Comparison of ENCODE assay signal across 29 cellular contexts in genomic region chr1:30032302-30032701, GRCh38.
"Had no signal": no experiment of that assay in that cellular context is flagged by ENCODE, and none has a peak within 500 bp of the region (broad histone marks: within the 10 kb centered on the region; RNA-seq: fewer than 3 reads in every experiment).

No MANE protein-coding gene starts in this region.

- DNase-seq: stimulated activated CD4-positive, alpha-beta T cell treated with anti-CD3 and anti-CD28 coated beads, Interleukin-2, amount 100 ng/mL, for 24 hours; stimulated activated CD4-positive, alpha-beta T cell treated with anti-CD3 and anti-CD28 coated beads, Interleukin-2, amount 100 ng/mL, for 48 hours; stimulated activated CD4-positive, alpha-beta T cell treated with anti-CD3 and anti-CD28 coated beads, Interleukin-4, amount 100 ng/mL, for 1 hour; stimulated activated CD4-positive, alpha-beta T cell treated with anti-CD3 and anti-CD28 coated beads, Interleukin-4, amount 100 ng/mL, for 24 hours; stimulated activated CD4-positive, alpha-beta T cell treated with anti-CD3 and anti-CD28 coated beads, Interleukin-4, amount 100 ng/mL, for 4 hours; stimulated activated CD8-positive, alpha-beta memory T cell treated with anti-CD3 and anti-CD28 coated beads, Interleukin-4, amount 100 ng/mL, for 48 hours; stimulated activated naive B cell treated with anti-CD40 and anti-IgM and Interleukin-4, amounts not matched to agents 10 μg/mL and 1 μg/mL and 100 μg/mL, for 72 hours; stimulated activated naive CD4-positive, alpha-beta T cell; stimulated activated naive CD4-positive, alpha-beta T cell treated with Interleukin-2 at 50 U/mL for 16 hours; stimulated activated naive CD8-positive, alpha-beta T cell treated with anti-CD3 and anti-CD28 coated beads, Interleukin-15, amount 100 ng/mL, for 72 hours; stimulated activated naive CD8-positive, alpha-beta T cell treated with anti-CD3 and anti-CD28 coated beads, Interleukin-15, Interleukin-2, amounts not matched to agents 100 U/mL and 50 U/mL, for 24 hours; stomach; substantia nigra; testis; thyroid gland; tibial artery; trophoblast cell; upper lobe of left lung; upper lobe of right lung; uterus had no signal

- H3K27ac ChIP-seq: stomach, suprapubic skin, testis, thoracic aorta, thyroid gland, tibial artery, tibial nerve, upper lobe of left lung, upper lobe of right lung, uterus, vagina had no signal

- H3K27ac Mint-ChIP-seq: stimulated activated effector memory CD8-positive, alpha-beta T cell treated with anti-CD3 and anti-CD28 coated beads, Interleukin-12 subunit alpha, Interleukin-12 subunit beta, amount 100 ng/mL, for 72 hours; stimulated activated memory B cell treated with anti-CD40 and anti-IgM and Interleukin-4, amounts not matched to agents 10 μg/mL and 1 μg/mL and 100 μg/mL, for 72 hours; stimulated activated naive B cell treated with anti-CD40 and anti-IgM and Interleukin-4, amounts not matched to agents 10 μg/mL and 1 μg/mL and 100 μg/mL, for 72 hours; stimulated activated naive CD8-positive, alpha-beta T cell treated with anti-CD3 and anti-CD28 coated beads, Interleukin-15, amount 100 ng/mL, for 72 hours; stimulated activated naive CD8-positive, alpha-beta T cell treated with anti-CD3 and anti-CD28 coated beads, Interleukin-15, Interleukin-2, amounts not matched to agents 100 ng/mL and 50 ng/mL, for 24 hours; type B pancreatic cell had no signal

- H3K4me3 Mint-ChIP-seq: stimulated activated effector memory CD8-positive, alpha-beta T cell treated with anti-CD3 and anti-CD28 coated beads, Interleukin-12 subunit alpha, Interleukin-12 subunit beta, amount 100 ng/mL, for 72 hours; stimulated activated memory B cell treated with anti-CD40 and anti-IgM and Interleukin-4, amounts not matched to agents 10 μg/mL and 1 μg/mL and 100 μg/mL, for 72 hours; stimulated activated naive B cell treated with anti-CD40 and anti-IgM and Interleukin-4, amounts not matched to agents 10 μg/mL and 1 μg/mL and 100 μg/mL, for 72 hours; stimulated activated naive CD8-positive, alpha-beta T cell treated with anti-CD3 and anti-CD28 coated beads, Interleukin-15, amount 100 ng/mL, for 72 hours; stimulated activated naive CD8-positive, alpha-beta T cell treated with anti-CD3 and anti-CD28 coated beads, Interleukin-15, Interleukin-2, amounts not matched to agents 100 ng/mL and 50 ng/mL, for 24 hours; type B pancreatic cell had no signal

- H3K27me3 Mint-ChIP-seq: stimulated activated memory B cell treated with anti-CD40 and anti-IgM and Interleukin-4, amounts not matched to agents 10 μg/mL and 1 μg/mL and 100 μg/mL, for 72 hours had no signal

- ATAC-seq: stimulated activated effector memory CD8-positive, alpha-beta T cell treated with anti-CD3 and anti-CD28 coated beads, Interleukin-12 subunit alpha, Interleukin-12 subunit beta, amount 100 ng/mL, for 72 hours; stimulated activated memory B cell treated with anti-CD40 and anti-IgM and Interleukin-4, amounts not matched to agents 10 μg/mL and 1 μg/mL and 100 μg/mL, for 72 hours; stimulated activated naive B cell treated with anti-CD40 and anti-IgM and Interleukin-4, amounts not matched to agents 10 μg/mL and 1 μg/mL and 100 μg/mL, for 72 hours; stimulated activated naive CD8-positive, alpha-beta T cell treated with anti-CD3 and anti-CD28 coated beads, Interleukin-15, amount 100 ng/mL, for 72 hours; stimulated activated naive CD8-positive, alpha-beta T cell treated with anti-CD3 and anti-CD28 coated beads, Interleukin-15, Interleukin-2, amounts not matched to agents 100 U/mL and 50 U/mL, for 24 hours; upper lobe of right lung had no signal

- H3K4me3 ChIP-seq: stomach, suprapubic skin, testis, thoracic aorta, thyroid gland, tibial artery, tibial nerve, upper lobe of left lung, upper lobe of right lung, uterus, vagina had no signal

- H3K4me1 ChIP-seq: stomach, testis, thyroid gland, tibial nerve, upper lobe of left lung, upper lobe of right lung, uterus, vagina had no signal

- H3K4me1 Mint-ChIP-seq: stimulated activated effector memory CD8-positive, alpha-beta T cell treated with anti-CD3 and anti-CD28 coated beads, Interleukin-12 subunit alpha, Interleukin-12 subunit beta, amount 100 ng/mL, for 72 hours; stimulated activated memory B cell treated with anti-CD40 and anti-IgM and Interleukin-4, amounts not matched to agents 10 μg/mL and 1 μg/mL and 100 μg/mL, for 72 hours; stimulated activated naive B cell treated with anti-CD40 and anti-IgM and Interleukin-4, amounts not matched to agents 10 μg/mL and 1 μg/mL and 100 μg/mL, for 72 hours; stimulated activated naive CD8-positive, alpha-beta T cell treated with anti-CD3 and anti-CD28 coated beads, Interleukin-15, amount 100 ng/mL, for 72 hours had no signal

- H3K27me3 ChIP-seq: testis, thyroid gland, tibial nerve, uterus, vagina had no signal

- H3K36me3 ChIP-seq: stomach, suprapubic skin, thoracic aorta, thyroid gland, tibial artery, tibial nerve, upper lobe of left lung, upper lobe of right lung, uterus, vagina had no signal

- H3K9me3 ChIP-seq: suprapubic skin, testis, thoracic aorta, thyroid gland, tibial artery, tibial nerve, upper lobe of left lung, upper lobe of right lung, uterus, vagina had no signal

- H3K36me3 Mint-ChIP-seq: stimulated activated effector memory CD8-positive, alpha-beta T cell treated with anti-CD3 and anti-CD28 coated beads, Interleukin-12 subunit alpha, Interleukin-12 subunit beta, amount 100 ng/mL, for 72 hours; stimulated activated memory B cell treated with anti-CD40 and anti-IgM and Interleukin-4, amounts not matched to agents 10 μg/mL and 1 μg/mL and 100 μg/mL, for 72 hours; stimulated activated naive B cell treated with anti-CD40 and anti-IgM and Interleukin-4, amounts not matched to agents 10 μg/mL and 1 μg/mL and 100 μg/mL, for 72 hours; type B pancreatic cell had no signal

- FAIRE-seq: urothelium cell line had no signal
